Comparison of ENCODE assay signal across 18 cellular contexts in genomic region chr7:105173586-105173985, GRCh38.
"Had no signal": no experiment of that assay in that cellular context is flagged by ENCODE, and none has a peak within 500 bp of the region (broad histone marks: within the 10 kb centered on the region; RNA-seq: fewer than 3 reads in every experiment).

No MANE protein-coding gene starts in this region.

- H3K4me1 Mint-ChIP-seq: nephron progenitor cell had no signal

- ATAC-seq: activated CD8-positive, alpha-beta memory T cell treated with anti-CD3 and anti-CD28 coated beads, Interleukin-2, amount 10 ng/mL, durations not matched to agents 7 days and 5 days; gastroesophageal sphincter; stimulated activated naive B cell treated with anti-CD40 and anti-IgM and Interleukin-4, amounts not matched to agents 10 μg/mL and 1 μg/mL and 100 μg/mL, for 72 hours; upper lobe of right lung had no signal

- DNase-seq: activated CD4-positive, alpha-beta memory T cell treated with anti-CD3 and anti-CD28 coated beads, Interleukin-2, amount 10 ng/mL, durations not matched to agents 7 days and 5 days; activated CD4-positive, alpha-beta T cell treated with anti-CD3 and anti-CD28 coated beads for 48 hours; activated CD8-positive, alpha-beta memory T cell treated with anti-CD3 and anti-CD28 coated beads, Interleukin-2, amount 10 ng/mL, durations not matched to agents 7 days and 5 days; effector memory CD4-positive, alpha-beta T cell; heart left ventricle; left ventricle myocardium inferior; mammary epithelial cell; midbrain; nephron progenitor cell; occipital lobe; posterior cingulate gyrus; retina; spleen; stimulated activated naive B cell treated with anti-CD40 and anti-IgM and Interleukin-4, amounts not matched to agents 10 μg/mL and 1 μg/mL and 100 μg/mL, for 72 hours; upper lobe of right lung had no signal

- H3K27me3 Mint-ChIP-seq: activated CD4-positive, alpha-beta memory T cell treated with anti-CD3 and anti-CD28 coated beads, Interleukin-2, amount 10 ng/mL, durations not matched to agents 7 days and 5 days; activated CD8-positive, alpha-beta memory T cell treated with anti-CD3 and anti-CD28 coated beads, Interleukin-2, amount 10 ng/mL, durations not matched to agents 7 days and 5 days; activated naive CD8-positive, alpha-beta T cell; dendritic cell treated with granulocyte-macrophage colony-stimulating factor and Interleukin-4, amounts not matched to agents 40 ng/mL and 50 ng/mL, for 4 days; stimulated activated naive B cell treated with anti-CD40 and anti-IgM and Interleukin-4, amounts not matched to agents 10 μg/mL and 1 μg/mL and 100 μg/mL, for 72 hours had no signal

- H3K27ac Mint-ChIP-seq: activated CD4-positive, alpha-beta memory T cell treated with anti-CD3 and anti-CD28 coated beads, Interleukin-2, amount 10 ng/mL, durations not matched to agents 7 days and 5 days; activated CD8-positive, alpha-beta memory T cell treated with anti-CD3 and anti-CD28 coated beads, Interleukin-2, amount 10 ng/mL, durations not matched to agents 7 days and 5 days; activated naive CD8-positive, alpha-beta T cell; dendritic cell treated with granulocyte-macrophage colony-stimulating factor and Interleukin-4, amounts not matched to agents 40 ng/mL and 50 ng/mL, for 4 days; nephron progenitor cell had no signal

- H3K36me3 Mint-ChIP-seq: activated CD8-positive, alpha-beta memory T cell treated with anti-CD3 and anti-CD28 coated beads, Interleukin-2, amount 10 ng/mL, durations not matched to agents 7 days and 5 days had no signal

- H3K9me3 Mint-ChIP-seq: activated CD4-positive, alpha-beta memory T cell treated with anti-CD3 and anti-CD28 coated beads, Interleukin-2, amount 10 ng/mL, durations not matched to agents 7 days and 5 days; dendritic cell treated with granulocyte-macrophage colony-stimulating factor and Interleukin-4, amounts not matched to agents 40 ng/mL and 50 ng/mL, for 4 days; stimulated activated naive B cell treated with anti-CD40 and anti-IgM and Interleukin-4, amounts not matched to agents 10 μg/mL and 1 μg/mL and 100 μg/mL, for 72 hours had no signal

- H3K4me3 Mint-ChIP-seq: activated CD4-positive, alpha-beta memory T cell treated with anti-CD3 and anti-CD28 coated beads, Interleukin-2, amount 10 ng/mL, durations not matched to agents 7 days and 5 days; activated CD8-positive, alpha-beta memory T cell treated with anti-CD3 and anti-CD28 coated beads, Interleukin-2, amount 10 ng/mL, durations not matched to agents 7 days and 5 days; activated naive CD8-positive, alpha-beta T cell; dendritic cell treated with granulocyte-macrophage colony-stimulating factor and Interleukin-4, amounts not matched to agents 40 ng/mL and 50 ng/mL, for 4 days; nephron progenitor cell; stimulated activated naive B cell treated with anti-CD40 and anti-IgM and Interleukin-4, amounts not matched to agents 10 μg/mL and 1 μg/mL and 100 μg/mL, for 72 hours had no signal
